8 cellular contexts compared by ENCODE assay signal in the genomic region with DNA sequence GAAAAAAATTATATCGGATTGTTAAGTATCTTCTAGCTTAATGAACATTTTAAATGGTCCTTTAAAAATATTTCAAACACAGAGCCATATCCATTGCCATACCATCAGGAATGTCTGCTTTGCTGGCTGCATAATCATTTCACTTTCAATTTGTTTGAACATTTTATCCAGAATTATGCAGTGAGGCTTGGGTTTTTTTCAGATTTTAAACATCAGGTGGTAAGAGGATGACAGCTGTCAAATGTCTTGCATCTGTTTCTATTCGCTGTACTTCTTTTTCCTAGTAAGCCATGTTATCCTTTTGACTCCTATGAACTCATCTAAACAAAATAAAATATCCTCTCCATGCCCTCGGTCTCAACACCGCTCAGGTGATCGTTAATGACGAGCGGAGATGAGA. TPM values are rescaled to one million over a fixed set of nuclear protein-coding genes. Genes with fewer than 3 reads are reported as not detected.
DNase-seq lines count a peak whose midpoint lies in the region; ATAC-seq and TF ChIP-seq lines count a peak whose summit lies in the region.

No MANE protein-coding gene starts in this region.

- H3K27me3 ChIP-seq in iPS-20b (ENCODE audit: insufficient read depth, low read length) (peaks cover 17% of the 10 kb centered on the region), testis (no peaks in the 10 kb centered on the region)

- H3K9ac ChIP-seq in iPS-20b (ENCODE audit: low read depth, low read length), result peak overlapping the region; percentile 92

- peak overlapping the region; percentile 97 for H3K27ac Mint-ChIP-seq in activated CD4-positive, alpha-beta T cell treated with anti-CD3 and anti-CD28 coated beads for 36 hours
- H3K27ac Mint-ChIP-seq in activated CD8-positive, alpha-beta T cell treated with anti-CD3 and anti-CD28 coated beads for 36 hours, result peak overlapping the region; percentile 95

- H3K36me3 ChIP-seq in iPS-20b (ENCODE audit: insufficient read depth, low read depth, low read length) (no peaks in the 10 kb centered on the region), testis (ENCODE audit: low read depth, missing control alignments) (no peaks in the 10 kb centered on the region)

- no peak for TF ChIP-seq CTCF in activated CD8-positive, alpha-beta T cell treated with anti-CD3 and anti-CD28 coated beads for 36 hours (IDR thresholded peaks at IDR 0.05)
- TF ChIP-seq CTCF in testis (IDR thresholded peaks at IDR 0.05), result no peak

- peaks cover 3% of the 10 kb centered on the region; the same call in 1 of the 2 replicates for H3K4me1 ChIP-seq in iPS-20b (ENCODE audit: insufficient read depth, low read length)
- H3K4me1 ChIP-seq in testis, result peaks cover 11% of the 10 kb centered on the region

- CTCF ChIA-PET in activated CD4-positive, alpha-beta T cell treated with anti-CD3 and anti-CD28 coated beads for 36 hours (lab: Charles Lee), result interaction anchor here (1.1 to 4.3 kb wide), 4 partner anchors 10 to 184 kb away, joined by 3 to 30 read pairs (median 4); a partner anchor contains a TSS
- CTCF ChIA-PET in activated CD8-positive, alpha-beta T cell treated with anti-CD3 and anti-CD28 coated beads for 36 hours (lab: Charles Lee), result interaction anchor here (1.0 to 2.8 kb wide), 3 partner anchors 9 to 71 kb away, joined by 3 to 12 read pairs (median 5); no protein-coding TSS in a partner anchor

- H3K27ac ChIP-seq in iPS-20b (ENCODE audit: low read length) (peak overlapping the region; percentile 89), testis (peak overlapping the region in 1 of 2 donors; percentile 90)

- H3K9me3 Mint-ChIP-seq in activated CD4-positive, alpha-beta T cell treated with anti-CD3 and anti-CD28 coated beads for 36 hours (ENCODE audit: low read depth), result peaks cover 2% of the 10 kb centered on the region
- H3K9me3 Mint-ChIP-seq in activated CD8-positive, alpha-beta T cell treated with anti-CD3 and anti-CD28 coated beads for 36 hours, result peaks cover 2% of the 10 kb centered on the region

- H3K4me3 ChIP-seq in iPS-20b (ENCODE audit: low read length) (peak overlapping the region; percentile 87), testis (peak overlapping the region; percentile 94 to 99)

- no peak for DNase-seq in activated CD4-positive, alpha-beta T cell treated with anti-CD3 and anti-CD28 coated beads for 36 hours
- DNase-seq in activated CD4-positive, alpha-beta T cell treated with anti-CD3 and anti-CD28 coated beads, Interleukin-2, amount 50 U/mL, for 4 hours, result no peak
- no peak for DNase-seq in activated CD8-positive, alpha-beta T cell treated with anti-CD3 and anti-CD28 coated beads for 36 hours
- DNase-seq in testis (no peak), NCI-H1930 (lab: John Stamatoyannopoulos, UW) (no peak), Kasumi-1 (lab: John Stamatoyannopoulos, UW) (no peak)
- DNase-seq in stimulated activated naive CD4-positive, alpha-beta T cell (lab: John Stamatoyannopoulos, UW), result no peak

- H3K4me3 Mint-ChIP-seq in activated CD4-positive, alpha-beta T cell treated with anti-CD3 and anti-CD28 coated beads for 36 hours, result peak overlapping the region; percentile 98
- peak overlapping the region; percentile 91 for H3K4me3 Mint-ChIP-seq in activated CD8-positive, alpha-beta T cell treated with anti-CD3 and anti-CD28 coated beads for 36 hours

- intact Hi-C loops in activated CD4-positive, alpha-beta T cell treated with anti-CD3 and anti-CD28 coated beads for 36 hours (cut with DNase I, micrococcal nuclease), result loop anchor here in 1 of 2 experiments (2.0 to 5.0 kb wide), 2 partner anchors 321 to 332 kb away; a partner anchor contains a TSS
- intact Hi-C loops in activated CD8-positive, alpha-beta T cell treated with anti-CD3 and anti-CD28 coated beads for 36 hours (cut with micrococcal nuclease), result no loop called here
- intact Hi-C loops in testis (cut with DNase I; ENCODE audit: low total_unique reads), result no loop called here

- 6 to 7% methylated on average over 7 of the region's 7 CpGs for WGBS in testis, 2 donors

- peaks cover 26% of the 10 kb centered on the region for H3K36me3 Mint-ChIP-seq in activated CD4-positive, alpha-beta T cell treated with anti-CD3 and anti-CD28 coated beads for 36 hours (ENCODE audit: low read depth)
- peaks cover 25% of the 10 kb centered on the region for H3K36me3 Mint-ChIP-seq in activated CD8-positive, alpha-beta T cell treated with anti-CD3 and anti-CD28 coated beads for 36 hours (ENCODE audit: low read depth)

- POLR2A ChIA-PET in activated CD4-positive, alpha-beta T cell treated with anti-CD3 and anti-CD28 coated beads for 36 hours (lab: Charles Lee), result interaction anchor here (0.7 to 2.9 kb wide), 6 partner anchors 12 to 609 kb away, joined by 3 to 23 read pairs (median 8); a partner anchor contains a TSS
- POLR2A ChIA-PET in activated CD8-positive, alpha-beta T cell treated with anti-CD3 and anti-CD28 coated beads for 36 hours (lab: Charles Lee), result interaction anchor here (0.5 to 6.3 kb wide), 9 partner anchors 9 to 1093 kb away, joined by 3 to 87 read pairs (median 6); a partner anchor contains a TSS

- H3K27me3 Mint-ChIP-seq in activated CD4-positive, alpha-beta T cell treated with anti-CD3 and anti-CD28 coated beads for 36 hours, result no peaks in the 10 kb centered on the region
- no peaks in the 10 kb centered on the region for H3K27me3 Mint-ChIP-seq in activated CD8-positive, alpha-beta T cell treated with anti-CD3 and anti-CD28 coated beads for 36 hours

- peaks cover 32% of the 10 kb centered on the region for H3K4me1 Mint-ChIP-seq in activated CD4-positive, alpha-beta T cell treated with anti-CD3 and anti-CD28 coated beads for 36 hours
- peaks cover 26% of the 10 kb centered on the region for H3K4me1 Mint-ChIP-seq in activated CD8-positive, alpha-beta T cell treated with anti-CD3 and anti-CD28 coated beads for 36 hours (ENCODE audit: low read depth)

- H3K9me3 ChIP-seq in iPS-20b (ENCODE audit: insufficient read depth, low read depth, low read length), result no peaks in the 10 kb centered on the region
- H3K9me3 ChIP-seq in testis, result no peaks in the 10 kb centered on the region

- ATAC-seq in activated CD4-positive, alpha-beta T cell treated with anti-CD3 and anti-CD28 coated beads for 36 hours, result peak; percentile 8
- peak; percentile 14 for ATAC-seq in activated CD8-positive, alpha-beta T cell treated with anti-CD3 and anti-CD28 coated beads for 36 hours

- TF ChIP-seq POLR2A in testis (IDR thresholded peaks at IDR 0.05), result no peak

RNA-seq across cellular contexts. Expression of a gene that starts 0.8 kb away (rescaled TPM):
- total RNA-seq in activated CD4-positive, alpha-beta T cell treated with anti-CD3 and anti-CD28 coated beads for 36 hours, result 100 to 1,000 TPM; 112 to 216 TPM
- 100 to 1,000 TPM; 108 to 114 TPM for total RNA-seq in activated CD8-positive, alpha-beta T cell treated with anti-CD3 and anti-CD28 coated beads for 36 hours
- 10 to 100 TPM; 29.5 to 34.9 TPM for total RNA-seq in testis
- 26.9 TPM for polyA plus RNA-seq in testis (ENCODE audit: insufficient read depth, low read depth, low replicate concordance)

RNA-seq across cellular contexts. Expression of a gene that starts 41.4 kb away (rescaled TPM):
- total RNA-seq in activated CD4-positive, alpha-beta T cell treated with anti-CD3 and anti-CD28 coated beads for 36 hours, result not detected
- not detected for total RNA-seq in activated CD8-positive, alpha-beta T cell treated with anti-CD3 and anti-CD28 coated beads for 36 hours
- total RNA-seq in testis, result 1 to 10 TPM; 1.1 to 1.4 TPM
- polyA plus RNA-seq in testis (ENCODE audit: insufficient read depth, low read depth, low replicate concordance), result 6.6 TPM
